ENCODE assay signal across 13 cellular contexts in genomic region chr16:86196687-86197391, GRCh38.
"Had no signal": no experiment of that assay in that cellular context is flagged by ENCODE, and none has a peak within 500 bp of the region (broad histone marks: within the 10 kb centered on the region; RNA-seq: fewer than 3 reads in every experiment).

No MANE protein-coding gene starts in this region.

- DNase-seq: activated CD4-positive, alpha-beta T cell treated with anti-CD3 and anti-CD28 coated beads, Interleukin-2, amount 50 U/mL, for 48 hours; activated CD8-positive, alpha-beta memory T cell treated with anti-CD3 and anti-CD28 coated beads, Interleukin-2, amount 10 ng/mL, durations not matched to agents 7 days and 5 days; activated effector memory CD4-positive, alpha-beta T cell treated with Interleukin-2 at 50 U/mL for 16 hours; activated T-cell treated with anti-CD3 and anti-CD28 coated beads, Interleukin-2, amount 50 U/mL, for 24 hours; erythroblast; glutamatergic neuron; naive thymus-derived CD4-positive, alpha-beta T cell; posterior cingulate gyrus; right cardiac atrium; stimulated activated CD4-positive, alpha-beta T cell treated with anti-CD3 and anti-CD28 coated beads, Interleukin-2, amount 100 ng/mL, for 24 hours; stimulated activated naive B cell treated with anti-CD40 and anti-IgM and Interleukin-4, amounts not matched to agents 10 μg/mL and 1 μg/mL and 100 μg/mL, for 72 hours; T-helper 17 cell had no signal

- ATAC-seq: activated CD4-positive, CD25-positive, alpha-beta regulatory T cell treated with anti-CD3 and anti-CD28 coated beads, Interleukin-2, amount 50 U/mL, for 24 hours; activated CD8-positive, alpha-beta memory T cell treated with anti-CD3 and anti-CD28 coated beads, Interleukin-2, amount 10 ng/mL, durations not matched to agents 7 days and 5 days; naive thymus-derived CD4-positive, alpha-beta T cell; stimulated activated naive B cell treated with anti-CD40 and anti-IgM and Interleukin-4, amounts not matched to agents 10 μg/mL and 1 μg/mL and 100 μg/mL, for 72 hours; T-helper 17 cell had no signal
